13 cellular contexts compared by ENCODE assay signal in the genomic region with DNA sequence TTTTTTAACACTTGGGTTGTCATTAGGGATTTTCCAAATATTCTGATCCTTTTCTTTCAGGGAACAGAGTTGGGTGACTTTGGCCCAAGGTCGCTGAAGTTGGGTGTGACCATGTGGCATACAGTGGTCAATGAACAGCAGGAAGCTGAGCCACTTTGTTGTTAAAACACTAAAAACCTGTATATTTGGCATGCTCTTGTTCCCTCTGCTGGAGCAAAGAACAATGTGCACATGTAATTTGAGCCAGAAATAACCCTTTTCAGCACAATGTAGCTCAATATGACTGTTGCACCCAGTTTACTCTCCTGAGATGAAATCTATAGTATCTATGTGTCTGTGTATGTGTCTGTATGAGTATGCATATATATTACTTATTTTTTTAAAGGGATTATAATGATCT.
DNase-seq lines count a peak whose midpoint lies in the region; ATAC-seq and TF ChIP-seq lines count a peak whose summit lies in the region.
"Had no signal": no experiment of that assay in that cellular context is flagged by ENCODE, and none has a peak within 500 bp of the region (broad histone marks: within the 10 kb centered on the region; RNA-seq: fewer than 3 reads in every experiment).

No MANE protein-coding gene starts in this region.

- no peak overlapping the region for H3K27ac ChIP-seq in VCaP

- H3K36me3 Mint-ChIP-seq in WTC11, result no peaks in the 10 kb centered on the region
- H3K36me3 Mint-ChIP-seq: T-cell had no signal

- in situ Hi-C loops in ACHN (cut with HindIII; ENCODE audit: low pct_ligation_motif_present, low pct_unique_long_range_greater_than_20kb, low sequenced_read_pairs), result no loop called here

- POLR2A ChIA-PET in WTC11 (lab: Charles Lee), result no interaction called here

- H3K27me3 Mint-ChIP-seq in WTC11 (ENCODE audit: low read depth), result peaks cover 7% of the 10 kb centered on the region; the same call in 1 of the 2 replicates

- peaks cover 7% of the 10 kb centered on the region for H3K4me1 Mint-ChIP-seq in WTC11

- H3K9me3 Mint-ChIP-seq in WTC11, result peaks cover 5% of the 10 kb centered on the region
- H3K9me3 Mint-ChIP-seq: T-cell had no signal

- CTCF ChIA-PET in WTC11 (lab: Charles Lee), result interaction anchor here (1.0 to 12.9 kb wide), 3 partner anchors 68 to 188 kb away, joined by 3 to 882 read pairs (median 4); no protein-coding TSS in a partner anchor

- no peak overlapping the region for H3K27ac Mint-ChIP-seq in WTC11
- H3K27ac Mint-ChIP-seq: T-cell had no signal

- TF ChIP-seq CTCF in VCaP (conservative IDR thresholded peaks at IDR 0.05), result peak; percentile 47
- no peak for TF ChIP-seq CTCF in WTC11 (IDR thresholded peaks at IDR 0.05)

- H3K4me3 Mint-ChIP-seq in WTC11, result no peak overlapping the region
- H3K4me3 Mint-ChIP-seq: T-cell had no signal

- ATAC-seq in WTC11 (no peak), HG03457 (IDR thresholded peaks at IDR 0.05; ENCODE audit: unreplicated experiment) (no peak)
- ATAC-seq: T-cell had no signal

- DNase-seq in AG08395 (ENCODE audit: low spot score), result peak; percentile 34
- DNase-seq in HT1080 (ENCODE audit: low read depth), result peak; percentile 13
- DNase-seq in iPS-NIHi7 (ENCODE audit: extremely low spot score), result peak; percentile 6
- no peak for DNase-seq in WTC11 (ENCODE audit: low spot score)
- DNase-seq in ACHN, result no peak
- DNase-seq in amygdala (lab: John Stamatoyannopoulos, UW), result no peak
- DNase-seq: activated CD8-positive, alpha-beta memory T cell treated with anti-CD3 and anti-CD28 coated beads, Interleukin-2, amount 50 U/mL, for 4 hours; central memory CD4-positive, alpha-beta T cell; DMS153; occipital lobe; T-cell had no signal

TF ChIP-seq in WTC11, 78 proteins besides CTCF, POLR2A, EP300 and RAD21:
- no peak for TF ChIP-seq FOXJ3 (CRISPR knock-in tag; IDR thresholded peaks at IDR 0.05; ENCODE audit: borderline replicate concordance)
- no peak for TF ChIP-seq TCF7 (CRISPR knock-in tag; IDR thresholded peaks at IDR 0.05; ENCODE audit: low read depth)
- TF ChIP-seq, protein P1, sequence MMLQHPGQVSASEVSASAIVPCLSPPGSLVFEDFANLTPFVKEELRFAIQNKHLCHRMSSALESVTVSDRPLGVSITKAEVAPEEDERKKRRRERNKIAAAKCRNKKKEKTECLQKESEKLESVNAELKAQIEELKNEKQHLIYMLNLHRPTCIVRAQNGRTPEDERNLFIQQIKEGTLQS (CRISPR knock-in tag; conservative IDR thresholded peaks at IDR 0.05), result no peak
- no peak for TF ChIP-seq FOXK1 (CRISPR knock-in tag; IDR thresholded peaks at IDR 0.05)

Comparison
In these comparisons a context has a peak if more than half of its experiments do, and no peak if none do; other contexts are left out.
1. DNase-seq: peak in AG08395 (single experiment), HT1080 (single experiment) and iPS-NIHi7 (single experiment); none in WTC11 (single experiment), ACHN (single experiment) and amygdala (0 of 56).